Comparison of ENCODE assay signal across 1 cellular context in genomic region chrX:132219343-132219768, GRCh38.
A peak's percentile ranks its signal among the peaks of the same experiment; 100 is the strongest.
TF ChIP-seq lines count a peak whose summit lies in the region.

TSS of gene RAP2C (minus strand) at chrX:132219447. CDS start at chrX:132217268, 2,179 bp downstream.

TF ChIP-seq in HepG2, 621 proteins besides CTCF, POLR2A, EP300 and RAD21 (continued from another document and continues in another):
- TF ChIP-seq, protein P1, sequence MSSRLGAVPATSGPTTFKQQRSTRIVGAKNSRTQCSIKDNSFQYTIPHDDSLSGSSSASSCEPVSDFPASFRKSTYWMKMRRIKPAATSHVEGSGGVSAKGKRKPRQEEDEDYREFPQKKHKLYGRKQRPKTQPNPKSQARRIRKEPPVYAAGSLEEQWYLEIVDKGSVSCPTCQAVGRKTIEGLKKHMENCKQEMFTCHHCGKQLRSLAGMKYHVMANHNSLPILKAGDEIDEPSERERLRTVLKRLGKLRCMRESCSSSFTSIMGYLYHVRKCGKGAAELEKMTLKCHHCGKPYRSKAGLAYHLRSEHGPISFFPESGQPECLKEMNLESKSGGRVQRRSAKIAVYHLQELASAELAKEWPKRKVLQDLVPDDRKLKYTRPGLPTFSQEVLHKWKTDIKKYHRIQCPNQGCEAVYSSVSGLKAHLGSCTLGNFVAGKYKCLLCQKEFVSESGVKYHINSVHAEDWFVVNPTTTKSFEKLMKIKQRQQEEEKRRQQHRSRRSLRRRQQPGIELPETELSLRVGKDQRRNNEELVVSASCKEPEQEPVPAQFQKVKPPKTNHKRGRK (CRISPR knock-in tag; IDR thresholded peaks at IDR 0.05), result no peak
- TF ChIP-seq ZNF446 (CRISPR knock-in tag; IDR thresholded peaks at IDR 0.05), result no peak
- TF ChIP-seq MAX (IDR thresholded peaks at IDR 0.05), result peak; percentile 72
- TF ChIP-seq ZNF839 (CRISPR knock-in tag; IDR thresholded peaks at IDR 0.05; ENCODE audit: borderline replicate concordance), result no peak
- TF ChIP-seq ZFP91 (CRISPR knock-in tag; IDR thresholded peaks at IDR 0.05; ENCODE audit: borderline replicate concordance), result peak; percentile 22; the same call in 1 of the 2 replicates
- TF ChIP-seq, protein P2, sequence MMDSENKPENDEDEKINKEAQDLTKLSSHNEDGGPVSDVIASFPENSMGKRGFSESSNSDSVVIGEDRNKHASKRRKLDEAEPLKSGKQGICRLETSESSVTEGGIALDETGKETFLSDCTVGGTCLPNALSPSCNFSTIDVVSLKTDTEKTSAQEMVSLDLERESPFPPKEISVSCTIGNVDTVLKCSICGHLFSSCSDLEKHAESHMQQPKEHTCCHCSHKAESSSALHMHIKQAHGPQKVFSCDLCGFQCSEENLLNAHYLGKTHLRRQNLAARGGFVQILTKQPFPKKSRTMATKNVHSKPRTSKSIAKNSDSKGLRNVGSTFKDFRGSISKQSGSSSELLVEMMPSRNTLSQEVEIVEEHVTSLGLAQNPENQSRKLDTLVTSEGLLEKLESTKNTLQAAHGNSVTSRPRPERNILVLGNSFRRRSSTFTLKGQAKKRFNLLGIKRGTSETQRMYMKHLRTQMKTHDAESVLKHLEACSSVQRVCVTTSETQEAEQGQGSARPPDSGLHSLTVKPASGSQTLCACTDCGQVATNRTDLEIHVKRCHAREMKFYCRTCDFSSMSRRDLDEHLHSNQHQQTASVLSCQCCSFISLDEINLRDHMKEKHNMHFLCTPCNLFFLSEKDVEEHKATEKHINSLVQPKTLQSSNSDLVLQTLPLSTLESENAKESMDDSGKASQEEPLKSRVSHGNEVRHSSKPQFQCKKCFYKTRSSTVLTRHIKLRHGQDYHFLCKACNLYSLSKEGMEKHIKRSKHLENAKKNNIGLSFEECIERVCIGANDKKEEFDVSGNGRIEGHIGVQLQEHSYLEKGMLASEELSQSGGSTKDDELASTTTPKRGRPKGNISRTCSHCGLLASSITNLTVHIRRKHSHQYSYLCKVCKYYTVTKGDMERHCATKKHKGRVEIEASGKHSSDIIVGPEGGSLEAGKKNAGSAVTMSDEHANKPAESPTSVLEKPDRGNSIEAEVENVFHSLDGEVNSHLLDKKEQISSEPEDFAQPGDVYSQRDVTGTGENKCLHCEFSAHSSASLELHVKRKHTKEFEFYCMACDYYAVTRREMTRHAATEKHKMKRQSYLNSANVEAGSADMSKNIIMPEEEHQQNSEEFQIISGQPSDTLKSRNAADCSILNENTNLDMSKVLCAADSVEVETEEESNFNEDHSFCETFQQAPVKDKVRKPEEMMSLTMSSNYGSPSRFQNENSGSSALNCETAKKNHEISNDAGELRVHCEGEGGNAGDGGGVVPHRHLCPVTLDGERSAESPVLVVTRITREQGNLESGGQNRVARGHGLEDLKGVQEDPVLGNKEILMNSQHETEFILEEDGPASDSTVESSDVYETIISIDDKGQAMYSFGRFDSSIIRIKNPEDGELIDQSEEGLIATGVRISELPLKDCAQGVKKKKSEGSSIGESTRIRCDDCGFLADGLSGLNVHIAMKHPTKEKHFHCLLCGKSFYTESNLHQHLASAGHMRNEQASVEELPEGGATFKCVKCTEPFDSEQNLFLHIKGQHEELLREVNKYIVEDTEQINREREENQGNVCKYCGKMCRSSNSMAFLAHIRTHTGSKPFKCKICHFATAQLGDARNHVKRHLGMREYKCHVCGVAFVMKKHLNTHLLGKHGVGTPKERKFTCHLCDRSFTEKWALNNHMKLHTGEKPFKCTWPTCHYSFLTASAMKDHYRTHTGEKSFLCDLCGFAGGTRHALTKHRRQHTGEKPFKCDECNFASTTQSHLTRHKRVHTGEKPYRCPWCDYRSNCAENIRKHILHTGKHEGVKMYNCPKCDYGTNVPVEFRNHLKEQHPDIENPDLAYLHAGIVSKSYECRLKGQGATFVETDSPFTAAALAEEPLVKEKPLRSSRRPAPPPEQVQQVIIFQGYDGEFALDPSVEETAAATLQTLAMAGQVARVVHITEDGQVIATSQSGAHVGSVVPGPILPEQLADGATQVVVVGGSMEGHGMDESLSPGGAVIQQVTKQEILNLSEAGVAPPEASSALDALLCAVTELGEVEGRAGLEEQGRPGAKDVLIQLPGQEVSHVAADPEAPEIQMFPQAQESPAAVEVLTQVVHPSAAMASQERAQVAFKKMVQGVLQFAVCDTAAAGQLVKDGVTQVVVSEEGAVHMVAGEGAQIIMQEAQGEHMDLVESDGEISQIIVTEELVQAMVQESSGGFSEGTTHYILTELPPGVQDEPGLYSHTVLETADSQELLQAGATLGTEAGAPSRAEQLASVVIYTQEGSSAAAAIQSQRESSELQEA (CRISPR knock-in tag; IDR thresholded peaks at IDR 0.05; ENCODE audit: not compliant biosample characterization), result no peak
- no peak for TF ChIP-seq ZNF609 (CRISPR knock-in tag; IDR thresholded peaks at IDR 0.05; ENCODE audit: borderline replicate concordance)
- TF ChIP-seq, protein P3, sequence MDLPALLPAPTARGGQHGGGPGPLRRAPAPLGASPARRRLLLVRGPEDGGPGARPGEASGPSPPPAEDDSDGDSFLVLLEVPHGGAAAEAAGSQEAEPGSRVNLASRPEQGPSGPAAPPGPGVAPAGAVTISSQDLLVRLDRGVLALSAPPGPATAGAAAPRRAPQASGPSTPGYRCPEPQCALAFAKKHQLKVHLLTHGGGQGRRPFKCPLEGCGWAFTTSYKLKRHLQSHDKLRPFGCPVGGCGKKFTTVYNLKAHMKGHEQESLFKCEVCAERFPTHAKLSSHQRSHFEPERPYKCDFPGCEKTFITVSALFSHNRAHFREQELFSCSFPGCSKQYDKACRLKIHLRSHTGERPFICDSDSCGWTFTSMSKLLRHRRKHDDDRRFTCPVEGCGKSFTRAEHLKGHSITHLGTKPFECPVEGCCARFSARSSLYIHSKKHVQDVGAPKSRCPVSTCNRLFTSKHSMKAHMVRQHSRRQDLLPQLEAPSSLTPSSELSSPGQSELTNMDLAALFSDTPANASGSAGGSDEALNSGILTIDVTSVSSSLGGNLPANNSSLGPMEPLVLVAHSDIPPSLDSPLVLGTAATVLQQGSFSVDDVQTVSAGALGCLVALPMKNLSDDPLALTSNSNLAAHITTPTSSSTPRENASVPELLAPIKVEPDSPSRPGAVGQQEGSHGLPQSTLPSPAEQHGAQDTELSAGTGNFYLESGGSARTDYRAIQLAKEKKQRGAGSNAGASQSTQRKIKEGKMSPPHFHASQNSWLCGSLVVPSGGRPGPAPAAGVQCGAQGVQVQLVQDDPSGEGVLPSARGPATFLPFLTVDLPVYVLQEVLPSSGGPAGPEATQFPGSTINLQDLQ (CRISPR knock-in tag; IDR thresholded peaks at IDR 0.05), result no peak
- no peak for TF ChIP-seq NFYC (CRISPR knock-in tag; IDR thresholded peaks at IDR 0.05)
- TF ChIP-seq, protein P4, sequence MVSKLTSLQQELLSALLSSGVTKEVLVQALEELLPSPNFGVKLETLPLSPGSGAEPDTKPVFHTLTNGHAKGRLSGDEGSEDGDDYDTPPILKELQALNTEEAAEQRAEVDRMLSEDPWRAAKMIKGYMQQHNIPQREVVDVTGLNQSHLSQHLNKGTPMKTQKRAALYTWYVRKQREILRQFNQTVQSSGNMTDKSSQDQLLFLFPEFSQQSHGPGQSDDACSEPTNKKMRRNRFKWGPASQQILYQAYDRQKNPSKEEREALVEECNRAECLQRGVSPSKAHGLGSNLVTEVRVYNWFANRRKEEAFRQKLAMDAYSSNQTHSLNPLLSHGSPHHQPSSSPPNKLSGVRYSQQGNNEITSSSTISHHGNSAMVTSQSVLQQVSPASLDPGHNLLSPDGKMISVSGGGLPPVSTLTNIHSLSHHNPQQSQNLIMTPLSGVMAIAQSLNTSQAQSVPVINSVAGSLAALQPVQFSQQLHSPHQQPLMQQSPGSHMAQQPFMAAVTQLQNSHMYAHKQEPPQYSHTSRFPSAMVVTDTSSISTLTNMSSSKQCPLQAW (CRISPR knock-in tag; IDR thresholded peaks at IDR 0.05), result 0 out of 2 replicates have a peak, but pooled peaks have one; percentile 27
- TF ChIP-seq ZNF501 (CRISPR knock-in tag; IDR thresholded peaks at IDR 0.05), result no peak
- TF ChIP-seq GATA4 (IDR thresholded peaks at IDR 0.05; ENCODE audit: borderline replicate concordance, low read depth), result no peak
- peak; percentile 72 for TF ChIP-seq KDM2A (CRISPR knock-in tag; IDR thresholded peaks at IDR 0.05; ENCODE audit: borderline replicate concordance, low read depth)
- no peak for TF ChIP-seq FLYWCH1 (CRISPR knock-in tag; IDR thresholded peaks at IDR 0.05)
- TF ChIP-seq ZNF253 (CRISPR knock-in tag; IDR thresholded peaks at IDR 0.05; ENCODE audit: borderline replicate concordance), result no peak
- peak; percentile 45; the same call in 1 of the 2 replicates for TF ChIP-seq THAP11 (CRISPR knock-in tag; IDR thresholded peaks at IDR 0.05)
- TF ChIP-seq ZNF644 (CRISPR knock-in tag; IDR thresholded peaks at IDR 0.05; ENCODE audit: low read depth), result 0 out of 2 replicates have a peak, but pooled peaks have one; percentile 13
- TF ChIP-seq TFDP1 (CRISPR knock-in tag; IDR thresholded peaks at IDR 0.05; ENCODE audit: borderline replicate concordance), result peak; percentile 58; the same call in 1 of the 2 replicates
- TF ChIP-seq ZNF580 (CRISPR knock-in tag; IDR thresholded peaks at IDR 0.05; ENCODE audit: borderline replicate concordance, low read depth), result peak; percentile 37; the same call in 1 of the 2 replicates
- TF ChIP-seq RNF2 (conservative IDR thresholded peaks at IDR 0.05; ENCODE audit: low read depth), result no peak
- TF ChIP-seq, protein P5, sequence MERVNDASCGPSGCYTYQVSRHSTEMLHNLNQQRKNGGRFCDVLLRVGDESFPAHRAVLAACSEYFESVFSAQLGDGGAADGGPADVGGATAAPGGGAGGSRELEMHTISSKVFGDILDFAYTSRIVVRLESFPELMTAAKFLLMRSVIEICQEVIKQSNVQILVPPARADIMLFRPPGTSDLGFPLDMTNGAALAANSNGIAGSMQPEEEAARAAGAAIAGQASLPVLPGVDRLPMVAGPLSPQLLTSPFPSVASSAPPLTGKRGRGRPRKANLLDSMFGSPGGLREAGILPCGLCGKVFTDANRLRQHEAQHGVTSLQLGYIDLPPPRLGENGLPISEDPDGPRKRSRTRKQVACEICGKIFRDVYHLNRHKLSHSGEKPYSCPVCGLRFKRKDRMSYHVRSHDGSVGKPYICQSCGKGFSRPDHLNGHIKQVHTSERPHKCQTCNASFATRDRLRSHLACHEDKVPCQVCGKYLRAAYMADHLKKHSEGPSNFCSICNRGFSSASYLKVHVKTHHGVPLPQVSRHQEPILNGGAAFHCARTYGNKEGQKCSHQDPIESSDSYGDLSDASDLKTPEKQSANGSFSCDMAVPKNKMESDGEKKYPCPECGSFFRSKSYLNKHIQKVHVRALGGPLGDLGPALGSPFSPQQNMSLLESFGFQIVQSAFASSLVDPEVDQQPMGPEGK (CRISPR knock-in tag; IDR thresholded peaks at IDR 0.05), result 0 out of 2 replicates have a peak, but pooled peaks have one; percentile 13
- no peak for TF ChIP-seq SAFB2 (CRISPR knock-in tag; IDR thresholded peaks at IDR 0.05; ENCODE audit: borderline replicate concordance, low read depth)
- TF ChIP-seq PCBP2 (optimal IDR thresholded peaks at IDR 0.05; ENCODE audit: low read depth, low read length, poor library complexity, severe bottlenecking), result no peak
- no peak for TF ChIP-seq JDP2 (CRISPR knock-in tag; IDR thresholded peaks at IDR 0.05; ENCODE audit: borderline replicate concordance)
